In the genomic region with DNA sequence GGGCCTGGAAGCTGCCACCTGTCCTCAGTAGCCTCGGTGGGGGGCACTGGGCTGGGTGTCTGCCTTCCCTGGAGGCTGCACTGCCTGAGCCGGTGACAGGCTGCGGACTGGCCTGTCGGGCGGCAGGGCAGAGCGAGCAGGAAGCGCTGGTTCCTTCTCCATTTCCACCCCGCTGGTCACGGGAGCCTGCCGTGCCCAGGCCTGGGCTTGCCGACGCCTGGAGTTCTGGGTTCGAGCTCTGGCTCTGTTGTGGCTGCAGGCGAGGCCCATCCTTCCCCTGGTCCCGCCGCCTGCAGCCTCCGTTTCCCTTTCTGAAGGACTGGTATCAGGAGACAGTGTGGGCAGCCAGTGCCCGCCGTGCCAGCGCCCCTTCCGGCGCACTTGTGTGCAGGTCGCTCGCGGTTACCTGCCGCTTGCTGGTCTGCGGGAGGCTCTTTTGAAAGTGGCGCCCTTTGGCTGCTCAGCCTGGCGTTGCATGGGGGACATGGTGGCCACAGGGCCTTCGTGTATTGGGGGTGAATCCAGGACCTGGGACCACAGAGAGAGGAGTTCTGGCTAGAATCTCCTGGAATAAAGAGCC, we compare ENCODE assay signal across 14 cellular contexts. TPM values are rescaled to one million over a fixed set of nuclear protein-coding genes. Genes with fewer than 3 reads are reported as not detected.
DNase-seq lines count a peak whose midpoint lies in the region; ATAC-seq and TF ChIP-seq lines count a peak whose summit lies in the region.
"Had no signal": no experiment of that assay in that cellular context is flagged by ENCODE, and none has a peak within 500 bp of the region (broad histone marks: within the 10 kb centered on the region; RNA-seq: fewer than 3 reads in every experiment).

No MANE protein-coding gene starts in this region.

- no peaks in the 10 kb centered on the region for H3K27me3 Mint-ChIP-seq in activated CD4-positive, alpha-beta memory T cell treated with anti-CD3 and anti-CD28 coated beads for 36 hours
- H3K27me3 Mint-ChIP-seq: type B pancreatic cell had no signal

- CTCF ChIA-PET in activated CD4-positive, alpha-beta memory T cell treated with anti-CD3 and anti-CD28 coated beads for 36 hours (lab: Charles Lee): interaction anchor here (1.1 kb wide), 1 partner anchor 42 kb away, joined by 4 read pairs; no protein-coding TSS in a partner anchor

- H3K4me1 ChIP-seq in esophagus squamous epithelium (peaks cover 82 to 100% (median 86%) of the 10 kb centered on the region in 3 donors), prostate gland (replicated peaks) (peaks cover 85% of the 10 kb centered on the region)

- WGBS in esophagus squamous epithelium, 2 donors: 80% methylated on average over 7 of the region's 30 CpGs; no CpG with 5 or more reads in 1 of the 2 donors
- WGBS in prostate gland: 86% methylated on average over 22 of the region's 30 CpGs

- H3K36me3 Mint-ChIP-seq in activated CD4-positive, alpha-beta memory T cell treated with anti-CD3 and anti-CD28 coated beads for 36 hours: no peaks in the 10 kb centered on the region
- H3K36me3 Mint-ChIP-seq: activated naive CD4-positive, alpha-beta T cell treated with anti-CD3 and anti-CD28 coated beads, Interleukin-2, amount 10 ng/mL, durations not matched to agents 7 days and 5 days; type B pancreatic cell had no signal

- TF ChIP-seq POLR2A in esophagus squamous epithelium (IDR thresholded peaks at IDR 0.05): no peak
- no peak for TF ChIP-seq POLR2A in prostate gland (IDR thresholded peaks at IDR 0.05)

- no peak for ATAC-seq in HG03460 (IDR thresholded peaks at IDR 0.05; ENCODE audit: unreplicated experiment)
- ATAC-seq: left lung had no signal

- no peak overlapping the region for H3K27ac Mint-ChIP-seq in activated CD4-positive, alpha-beta memory T cell treated with anti-CD3 and anti-CD28 coated beads for 36 hours
- H3K27ac Mint-ChIP-seq: activated naive CD4-positive, alpha-beta T cell treated with anti-CD3 and anti-CD28 coated beads, Interleukin-2, amount 10 ng/mL, durations not matched to agents 7 days and 5 days; type B pancreatic cell had no signal

- H3K9me3 Mint-ChIP-seq in activated CD4-positive, alpha-beta memory T cell treated with anti-CD3 and anti-CD28 coated beads for 36 hours: no peaks in the 10 kb centered on the region
- H3K9me3 Mint-ChIP-seq: activated naive CD4-positive, alpha-beta T cell treated with anti-CD3 and anti-CD28 coated beads, Interleukin-2, amount 10 ng/mL, durations not matched to agents 7 days and 5 days; type B pancreatic cell had no signal

- H3K27ac ChIP-seq in 22Rv1 (no peak overlapping the region), HL-60 (replicated peaks) (peak overlapping the region; percentile 78), esophagus squamous epithelium (peak overlapping the region; percentile 25 to 93 (median 90)), prostate gland (peak overlapping the region; percentile 40 to 86)

- H3K27me3 ChIP-seq in HL-60 (ENCODE audit: insufficient read depth, poor library complexity, severe bottlenecking) (no peaks in the 10 kb centered on the region), esophagus squamous epithelium (no peaks in the 10 kb centered on the region), prostate gland (replicated peaks; ENCODE audit: insufficient read depth) (no peaks in the 10 kb centered on the region)
- H3K27me3 ChIP-seq: left lung, Peyer's patch had no signal

- TF ChIP-seq CTCF in 22Rv1 (IDR thresholded peaks at IDR 0.05) (peak; percentile 60), HL-60 (IDR thresholded peaks at IDR 0.05; ENCODE audit: insufficient read depth, low read length) (no peak), esophagus squamous epithelium (IDR thresholded peaks at IDR 0.05) (no peak), prostate gland (IDR thresholded peaks at IDR 0.05) (no peak)

- POLR2A ChIA-PET in activated CD4-positive, alpha-beta memory T cell treated with anti-CD3 and anti-CD28 coated beads for 36 hours (lab: Charles Lee): no interaction called here

- intact Hi-C loops in esophagus squamous epithelium (cut with DNase I): loop anchor here (10.0 kb wide), 1 partner anchor 75 kb away; no protein-coding TSS in a partner anchor
- intact Hi-C loops in prostate gland (cut with DNase I): loop anchor here (5.0 kb wide), 1 partner anchor 188 kb away; no protein-coding TSS in a partner anchor
- intact Hi-C loops in activated CD4-positive, alpha-beta memory T cell treated with anti-CD3 and anti-CD28 coated beads for 36 hours (cut with micrococcal nuclease): no loop called here

- H3K4me3 Mint-ChIP-seq in activated CD4-positive, alpha-beta memory T cell treated with anti-CD3 and anti-CD28 coated beads for 36 hours: no peak overlapping the region
- H3K4me3 Mint-ChIP-seq: activated naive CD4-positive, alpha-beta T cell treated with anti-CD3 and anti-CD28 coated beads, Interleukin-2, amount 10 ng/mL, durations not matched to agents 7 days and 5 days; type B pancreatic cell had no signal

- H3K36me3 ChIP-seq in esophagus squamous epithelium: no peaks in the 10 kb centered on the region
- H3K36me3 ChIP-seq in prostate gland: no peaks in the 10 kb centered on the region
- H3K36me3 ChIP-seq: left lung, Peyer's patch had no signal

- H3K4me3 ChIP-seq in HL-60 (replicated peaks; ENCODE audit: insufficient read depth, low read length) (no peak overlapping the region), esophagus squamous epithelium (no peak overlapping the region), prostate gland (no peak overlapping the region)
- H3K4me3 ChIP-seq: left lung, Peyer's patch had no signal

- DNase-seq in HL-60 (ENCODE audit: low read depth in 1 of 2, low spot score in 1 of 2) (peak in 1 of 2 experiments; percentile 67), esophagus squamous epithelium (lab: John Stamatoyannopoulos, UW) (no peak), prostate gland (ENCODE audit: low spot score) (no peak), glomerular visceral epithelial cell (ENCODE audit: extremely low spot score) (no peak), DMS79 (lab: John Stamatoyannopoulos, UW) (no peak)
- no peak for DNase-seq in activated CD4-positive, alpha-beta memory T cell treated with anti-CD3 and anti-CD28 coated beads for 36 hours
- DNase-seq: activated naive CD4-positive, alpha-beta T cell treated with anti-CD3 and anti-CD28 coated beads, Interleukin-2, amount 10 ng/mL, durations not matched to agents 7 days and 5 days; GOT3; stimulated activated CD4-positive, alpha-beta T cell treated with anti-CD3 and anti-CD28 coated beads, Interleukin-12 subunit alpha, Interleukin-12 subunit beta, amount 100 ng/mL, for 4 hours had no signal

- H3K4me1 Mint-ChIP-seq in activated CD4-positive, alpha-beta memory T cell treated with anti-CD3 and anti-CD28 coated beads for 36 hours (ENCODE audit: low read depth): no peaks in the 10 kb centered on the region
- H3K4me1 Mint-ChIP-seq: activated naive CD4-positive, alpha-beta T cell treated with anti-CD3 and anti-CD28 coated beads, Interleukin-2, amount 10 ng/mL, durations not matched to agents 7 days and 5 days had no signal

- H3K9me3 ChIP-seq in esophagus squamous epithelium (no peaks in the 10 kb centered on the region), prostate gland (no peaks in the 10 kb centered on the region)
- H3K9me3 ChIP-seq: left lung, Peyer's patch had no signal

RNA-seq across cellular contexts. Expression of gene RXRA, which starts 34.0 kb away (rescaled TPM):
- total RNA-seq in esophagus squamous epithelium (10 to 100 TPM; 41.8 to 83.1 (median 50.4) TPM), prostate gland (10 to 100 TPM; 69.5 to 84.1 TPM)
- 10 to 100 TPM; 22.1 to 22.5 TPM for total RNA-seq in activated CD4-positive, alpha-beta memory T cell treated with anti-CD3 and anti-CD28 coated beads for 36 hours
